Comparison of ENCODE assay signal across 11 cellular contexts in the genomic region with DNA sequence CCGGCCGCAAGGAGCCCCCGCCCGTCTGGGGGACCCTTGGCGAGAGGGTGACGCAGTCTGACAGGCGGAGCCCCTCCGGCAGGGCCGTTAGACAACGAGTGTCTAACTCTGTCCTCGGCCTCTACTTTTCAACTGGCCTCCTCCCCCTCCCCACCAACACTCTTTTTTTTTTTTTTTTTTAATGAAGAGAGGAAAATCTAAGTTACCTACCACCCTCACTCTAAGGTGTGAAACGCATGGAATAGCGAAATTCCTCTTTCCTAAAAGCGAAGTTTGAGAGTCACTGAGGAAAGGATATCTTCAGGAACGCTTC. TPM values are rescaled to one million over a fixed set of nuclear protein-coding genes. Genes with fewer than 3 reads are reported as not detected.
DNase-seq lines count a peak whose midpoint lies in the region; ATAC-seq and TF ChIP-seq lines count a peak whose summit lies in the region.
"Had no signal": no experiment of that assay in that cellular context is flagged by ENCODE, and none has a peak within 500 bp of the region (broad histone marks: within the 10 kb centered on the region; RNA-seq: fewer than 3 reads in every experiment).

No MANE protein-coding gene starts in this region.

- no peaks in the 10 kb centered on the region for H3K9me3 ChIP-seq in A673 (ENCODE audit: low read depth, low read length, poor library complexity, severe bottlenecking)
- no peaks in the 10 kb centered on the region for H3K9me3 ChIP-seq in RWPE2 (ENCODE audit: severe bottlenecking)
- no peaks in the 10 kb centered on the region for H3K9me3 ChIP-seq in Karpas-422 (ENCODE audit: low read length)

- POLR2A ChIA-PET in A673 (lab: Charles Lee; ENCODE audit: low non-redundant PET) = no interaction called here

- no peak for ATAC-seq in RWPE2 (ENCODE audit: low read depth)
- ATAC-seq in GM18909 (IDR thresholded peaks at IDR 0.05; ENCODE audit: poor library complexity, unreplicated experiment) = no peak
- ATAC-seq: effector memory CD8-positive, alpha-beta T cell had no signal

- no peak overlapping the region for H2AFZ ChIP-seq in Karpas-422 (ENCODE audit: low read length)

- H3K27me3 Mint-ChIP-seq in osteocyte (ENCODE audit: unreplicated experiment) = no peaks in the 10 kb centered on the region

- no peaks in the 10 kb centered on the region for H3K36me3 ChIP-seq in A673 (ENCODE audit: insufficient read depth, low read length, poor library complexity, severe bottlenecking)
- no peaks in the 10 kb centered on the region for H3K36me3 ChIP-seq in RWPE2 (ENCODE audit: low read depth)
- H3K36me3 ChIP-seq in Karpas-422 (ENCODE audit: insufficient read depth, low read length) = no peaks in the 10 kb centered on the region

- no peak overlapping the region for H3K27ac ChIP-seq in A673 (ENCODE audit: low read depth, low read length, poor library complexity, severe bottlenecking)
- H3K27ac ChIP-seq in RWPE2 (ENCODE audit: poor library complexity, severe bottlenecking) = no peak overlapping the region
- no peak overlapping the region for H3K27ac ChIP-seq in Karpas-422 (ENCODE audit: low read length)
- H3K27ac ChIP-seq: VCaP had no signal

- peaks cover 47% of the 10 kb centered on the region for H3K27me3 ChIP-seq in A673 (replicated peaks; ENCODE audit: insufficient read depth, low read depth, low read length, poor library complexity)
- H3K27me3 ChIP-seq in RWPE2 (ENCODE audit: insufficient read depth, poor library complexity, severe bottlenecking) = peaks cover 21% of the 10 kb centered on the region
- H3K27me3 ChIP-seq in Karpas-422 (ENCODE audit: low read length) = no peaks in the 10 kb centered on the region

- CTCF ChIA-PET in A673 (lab: Charles Lee) = no interaction called here

- no peaks in the 10 kb centered on the region for H4K20me1 ChIP-seq in Karpas-422 (ENCODE audit: insufficient read depth, low read depth, low read length)

- H3K79me2 ChIP-seq in Karpas-422 (ENCODE audit: low read length) = no peaks in the 10 kb centered on the region

- H3K4me3 Mint-ChIP-seq in osteocyte (ENCODE audit: unreplicated experiment) = peak overlapping the region; percentile 81

- H3K9ac ChIP-seq in Karpas-422 (ENCODE audit: low read length) = no peak overlapping the region

- H3K4me3 ChIP-seq in A673 (ENCODE audit: low read depth, low read length, poor library complexity, severe bottlenecking) (peak overlapping the region; percentile 45), RWPE2 (ENCODE audit: severe bottlenecking) (peak overlapping the region; percentile 41), fibroblast of mammary gland (ENCODE audit: control insufficient read depth, low read depth, low read length) (peak overlapping the region; percentile 23), Karpas-422 (ENCODE audit: low read length) (no peak overlapping the region)

- no peak overlapping the region for H3K27ac Mint-ChIP-seq in osteocyte (ENCODE audit: unreplicated experiment)
- H3K27ac Mint-ChIP-seq: effector memory CD8-positive, alpha-beta T cell had no signal

- H3K4me1 Mint-ChIP-seq in osteocyte (ENCODE audit: unreplicated experiment) = peaks cover 25% of the 10 kb centered on the region

- no peak for TF ChIP-seq CTCF in A673 (conservative IDR thresholded peaks at IDR 0.05; ENCODE audit: low read depth, low read length)
- TF ChIP-seq CTCF in RWPE2 (IDR thresholded peaks at IDR 0.05; ENCODE audit: poor library complexity, severe bottlenecking) = no peak
- TF ChIP-seq CTCF in fibroblast of mammary gland (conservative IDR thresholded peaks at IDR 0.05; ENCODE audit: control insufficient read depth, insufficient read depth, low read depth, low read length) = no peak
- TF ChIP-seq CTCF in osteocyte (IDR thresholded peaks at IDR 0.05) = no peak

- no peak for DNase-seq in A673 (ENCODE audit: low spot score)
- DNase-seq in RWPE2 (ENCODE audit: low spot score) = no peak
- no peak for DNase-seq in fibroblast of mammary gland (ENCODE audit: low read depth)
- DNase-seq in osteocyte (ENCODE audit: extremely low spot score, unreplicated experiment) = no peak
- no peak for DNase-seq in activated T-cell treated with anti-CD3 and anti-CD28 coated beads, Interleukin-2, amount 50 U/mL, for 48 hours
- DNase-seq in Karpas-422 = no peak
- no peak for DNase-seq in germinal center (ENCODE audit: low spot score)
- DNase-seq: activated effector memory CD4-positive, alpha-beta T cell treated with anti-CD3 and anti-CD28 coated beads, Interleukin-2, amount 50 U/mL, for 16 hours; effector memory CD8-positive, alpha-beta T cell had no signal

- H3K9me2 ChIP-seq in Karpas-422 (replicated peaks; ENCODE audit: insufficient read depth, low read length) = no peaks in the 10 kb centered on the region

- no TSS peak for BruUV-seq in A673 (replicated peaks; lab: Mats Ljungman, UMichigan)

- peaks cover 7% of the 10 kb centered on the region for H3K36me3 Mint-ChIP-seq in osteocyte (ENCODE audit: unreplicated experiment)

- no peaks in the 10 kb centered on the region for H3K9me3 Mint-ChIP-seq in osteocyte (ENCODE audit: unreplicated experiment)
- H3K9me3 Mint-ChIP-seq: effector memory CD8-positive, alpha-beta T cell had no signal

- no peak overlapping the region for H3K4me2 ChIP-seq in Karpas-422 (ENCODE audit: low read depth, low read length, poor library complexity, severe bottlenecking)

- H3K4me1 ChIP-seq in A673 (ENCODE audit: insufficient read depth, low read length, poor library complexity, severe bottlenecking) (peaks cover 6% of the 10 kb centered on the region), RWPE2 (ENCODE audit: insufficient read depth, poor library complexity, severe bottlenecking) (no peaks in the 10 kb centered on the region), Karpas-422 (ENCODE audit: low read length) (peaks cover 12% of the 10 kb centered on the region)

- intact Hi-C loops in A673 (cut with micrococcal nuclease; ENCODE audit: unreplicated experiment) = loop anchor here (10.0 kb wide), 1 partner anchor 64 kb away; no protein-coding TSS in a partner anchor

RNA-seq across cellular contexts. Expression of gene SUSD5, which starts 0.5 kb away (rescaled TPM):
- 0.97 and 1.0 TPM in 2 replicates for total RNA-seq in A673 (2021)
- total RNA-seq in osteocyte = 22.7 and 25.5 TPM in 2 replicates
- total RNA-seq in Karpas-422 (2014; rRNA removed; shearing (Covaris generic); ENCODE audit: low replicate concordance) = not detected in 2 replicates

RNA-seq across cellular contexts. Expression of gene FBXL2, which starts 58.1 kb away (rescaled TPM):
- total RNA-seq in A673 (2021) (7.8 and 12.0 TPM in 2 replicates), osteocyte (16.0 and 20.4 TPM in 2 replicates)
- not detected in 2 replicates for total RNA-seq in Karpas-422 (2014; rRNA removed; shearing (Covaris generic); ENCODE audit: low replicate concordance)

Comparison
In these comparisons a context has a peak if more than half of its experiments do, and no peak if none do; other contexts are left out.
1. RNA of gene SUSD5, which starts 0.5 kb away (total RNA-seq): 22.7 to 25.5 TPM in osteocyte; 0.97 to 1.0 TPM in A673 and not detected in Karpas-422; every median in the first group is over 10 times any median in the second.